16 cellular contexts compared by ENCODE assay signal in genomic region chr3:99683465-99683864, GRCh38. TPM values are rescaled to one million over a fixed set of nuclear protein-coding genes. Genes with fewer than 3 reads are reported as not detected.
"Had no signal": no experiment of that assay in that cellular context is flagged by ENCODE, and none has a peak within 500 bp of the region (broad histone marks: within the 10 kb centered on the region; RNA-seq: fewer than 3 reads in every experiment).

No MANE protein-coding gene starts in this region.

- DNase-seq: activated CD4-positive, alpha-beta memory T cell treated with anti-CD3 and anti-CD28 coated beads, Interleukin-2, amount 10 ng/mL, durations not matched to agents 7 days and 5 days; activated CD4-positive, alpha-beta T cell treated with anti-CD3 and anti-CD28 coated beads for 4 hours; activated effector memory CD4-positive, alpha-beta T cell treated with Interleukin-2 at 50 U/mL for 16 hours; activated T-cell treated with anti-CD3 and anti-CD28 coated beads, Interleukin-2, amount 50 U/mL, for 4 hours; adrenal gland; cerebellar nuclear complex; dermis blood vessel endothelial cell; islet precursor cell; naive thymus-derived CD4-positive, alpha-beta T cell; stimulated activated naive CD8-positive, alpha-beta T cell treated with anti-CD3 and anti-CD28 coated beads, Interleukin-15, Interleukin-2, amounts not matched to agents 100 U/mL and 50 U/mL, for 24 hours; T-helper 17 cell had no signal

- H3K9me3 Mint-ChIP-seq: activated CD4-positive, alpha-beta memory T cell treated with anti-CD3 and anti-CD28 coated beads, Interleukin-2, amount 10 ng/mL, durations not matched to agents 7 days and 5 days; activated naive CD4-positive, alpha-beta T cell treated with anti-CD3 and anti-CD28 coated beads, Interleukin-2, amount 50 U/mL, for 24 hours; activated T-cell treated with anti-CD3 and anti-CD28 coated beads, Interleukin-2, amount 50 U/mL, for 4 hours had no signal

- H3K4me1 ChIP-seq: adrenal gland, right atrium auricular region had no signal

- H3K36me3 ChIP-seq: adrenal gland, right atrium auricular region had no signal

- H3K36me3 Mint-ChIP-seq: activated naive CD4-positive, alpha-beta T cell treated with anti-CD3 and anti-CD28 coated beads, Interleukin-2, amount 50 U/mL, for 24 hours; brain; naive thymus-derived CD4-positive, alpha-beta T cell had no signal

- H3K9me3 ChIP-seq: adrenal gland, right atrium auricular region had no signal

- H3K27me3 ChIP-seq: right atrium auricular region had no signal

- H3K4me1 Mint-ChIP-seq: activated CD4-positive, alpha-beta memory T cell treated with anti-CD3 and anti-CD28 coated beads, Interleukin-2, amount 10 ng/mL, durations not matched to agents 7 days and 5 days; activated naive CD4-positive, alpha-beta T cell treated with anti-CD3 and anti-CD28 coated beads, Interleukin-2, amount 50 U/mL, for 24 hours; brain; naive thymus-derived CD4-positive, alpha-beta T cell; T-helper 17 cell had no signal

- ATAC-seq: activated T-cell treated with anti-CD3 and anti-CD28 coated beads, Interleukin-2, amount 50 U/mL, for 4 hours; naive thymus-derived CD4-positive, alpha-beta T cell; stimulated activated naive CD8-positive, alpha-beta T cell treated with anti-CD3 and anti-CD28 coated beads, Interleukin-15, Interleukin-2, amounts not matched to agents 100 U/mL and 50 U/mL, for 24 hours; T-helper 17 cell had no signal

- H3K4me2 ChIP-seq: smooth muscle cell had no signal

- H3K27ac Mint-ChIP-seq: activated CD4-positive, alpha-beta memory T cell treated with anti-CD3 and anti-CD28 coated beads, Interleukin-2, amount 10 ng/mL, durations not matched to agents 7 days and 5 days; activated naive CD4-positive, alpha-beta T cell treated with anti-CD3 and anti-CD28 coated beads, Interleukin-2, amount 50 U/mL, for 24 hours; brain; naive thymus-derived CD4-positive, alpha-beta T cell; T-helper 17 cell had no signal

- H3K4me3 Mint-ChIP-seq: activated CD4-positive, alpha-beta memory T cell treated with anti-CD3 and anti-CD28 coated beads, Interleukin-2, amount 10 ng/mL, durations not matched to agents 7 days and 5 days; activated naive CD4-positive, alpha-beta T cell treated with anti-CD3 and anti-CD28 coated beads, Interleukin-2, amount 50 U/mL, for 24 hours; activated T-cell treated with anti-CD3 and anti-CD28 coated beads, Interleukin-2, amount 50 U/mL, for 4 hours; brain; naive thymus-derived CD4-positive, alpha-beta T cell; T-helper 17 cell had no signal

- H3K4me3 ChIP-seq: adrenal gland, right atrium auricular region, smooth muscle cell had no signal

- H3K27ac ChIP-seq: adrenal gland had no signal

RNA-seq across cellular contexts. Expression of gene COL8A1, which starts 45.1 kb away (rescaled TPM):
- total RNA-seq: mononuclear cell, T-helper 17 cell had no signal
- polyA plus RNA-seq: naive thymus-derived CD4-positive, alpha-beta T cell had no signal
